10 cellular contexts compared by ENCODE assay signal in genomic region chr2:3462493-3463104, GRCh38. TPM values are rescaled to one million over a fixed set of nuclear protein-coding genes. Genes with fewer than 3 reads are reported as not detected.
DNase-seq lines count a peak whose midpoint lies in the region; ATAC-seq, FAIRE-seq and TF ChIP-seq lines count a peak whose summit lies in the region.
"Had no signal": no experiment of that assay in that cellular context is flagged by ENCODE, and none has a peak within 500 bp of the region (broad histone marks: within the 10 kb centered on the region; RNA-seq: fewer than 3 reads in every experiment).

No MANE protein-coding gene starts in this region.

- peak overlapping the region; percentile 95 for H3K4me2 ChIP-seq in BLaER1

- TF ChIP-seq CTCF in kidney (IDR thresholded peaks at IDR 0.05; ENCODE audit: borderline replicate concordance, extremely low read depth, insufficient read depth) (no peak), WERI-Rb-1 (IDR thresholded peaks at IDR 0.05; ENCODE audit: low read depth, low read length) (no peak), MCF 10A (IDR thresholded peaks at IDR 0.05; ENCODE audit: unreplicated experiment) (no peak), foreskin keratinocyte (conservative IDR thresholded peaks at IDR 0.05) (no peak)

- H3K4me3 Mint-ChIP-seq in MCF 10A (ENCODE audit: unreplicated experiment): no peak overlapping the region

- H3K27me3 ChIP-seq in BLaER1 (peaks cover 38% of the 10 kb centered on the region; the same call in 1 of the 2 replicates), WERI-Rb-1 (ENCODE audit: insufficient read depth, low read depth, severe bottlenecking) (no peaks in the 10 kb centered on the region), foreskin keratinocyte (no peaks in the 10 kb centered on the region)

- no peak for DNase-seq in HTR-8/SVneo (ENCODE audit: insufficient read length, low spot score)
- DNase-seq in kidney: no peak
- no peak for DNase-seq in WERI-Rb-1
- DNase-seq in MCF 10A (ENCODE audit: unreplicated experiment): no peak
- DNase-seq in foreskin keratinocyte: no peak
- DNase-seq in HK-2 (ENCODE audit: unreplicated experiment): no peak

- no peaks in the 10 kb centered on the region for H3K9me3 ChIP-seq in BLaER1
- no peaks in the 10 kb centered on the region for H3K9me3 ChIP-seq in kidney (ENCODE audit: control insufficient read depth in 1 of 2, low read length in 2 of 2)
- no peaks in the 10 kb centered on the region for H3K9me3 ChIP-seq in WERI-Rb-1 (ENCODE audit: severe bottlenecking)

- H3K4me1 Mint-ChIP-seq in MCF 10A (ENCODE audit: insufficient read depth, unreplicated experiment): peaks cover 14% of the 10 kb centered on the region

- H3K4me1 ChIP-seq in BLaER1: peaks cover 71% of the 10 kb centered on the region
- peaks cover 0 to 9% of the 10 kb centered on the region in 2 donors for H3K4me1 ChIP-seq in kidney (ENCODE audit: control insufficient read depth in 1 of 2, insufficient read depth in 1 of 2, low read depth in 1 of 2, low read length in 2 of 2)
- H3K4me1 ChIP-seq in foreskin keratinocyte: no peaks in the 10 kb centered on the region

- H3K36me3 ChIP-seq in BLaER1: peaks cover 50% of the 10 kb centered on the region
- H3K36me3 ChIP-seq in kidney (ENCODE audit: control insufficient read depth in 1 of 2, insufficient read depth in 2 of 2, low read length in 2 of 2): peaks cover 15 to 47% of the 10 kb centered on the region in 2 donors
- H3K36me3 ChIP-seq in WERI-Rb-1: peaks cover 11% of the 10 kb centered on the region

- intact Hi-C loops in kidney (cut with DNase I): no loop called here
- intact Hi-C loops in MCF 10A (cut with micrococcal nuclease): loop anchor here (1.0 kb wide), 1 partner anchor 38 kb away; no protein-coding TSS in a partner anchor

- peaks cover 34% of the 10 kb centered on the region for H3K36me3 Mint-ChIP-seq in MCF 10A (ENCODE audit: insufficient read depth, unreplicated experiment)

- H3K4me3 ChIP-seq in BLaER1 (no peak overlapping the region), kidney (ENCODE audit: low read length in 2 of 2) (no peak overlapping the region), WERI-Rb-1 (ENCODE audit: low read depth, low read length) (no peak overlapping the region)

- peak; percentile 10 for ATAC-seq in GM18909 (IDR thresholded peaks at IDR 0.05; ENCODE audit: poor library complexity, unreplicated experiment)
- no peak for ATAC-seq in foreskin keratinocyte

- CTCF ChIA-PET in MCF 10A (lab: Yijun Ruan, JAX): interaction anchor here (0.6 to 4.0 kb wide), 23 partner anchors 9 to 878 kb away, joined by 3 to 45 read pairs (median 7); no protein-coding TSS in a partner anchor

- H3K27ac ChIP-seq in BLaER1: peak overlapping the region; percentile 73
- H3K27ac ChIP-seq in kidney (ENCODE audit: low read depth in 2 of 2, low read length in 2 of 2): peak overlapping the region; percentile 12 to 51
- no peak overlapping the region for H3K27ac ChIP-seq in WERI-Rb-1
- H3K27ac ChIP-seq in foreskin keratinocyte: no peak overlapping the region

- peak overlapping the region; percentile 54; the same call in 1 of the 2 replicates for H3K9ac ChIP-seq in BLaER1
- H3K9ac ChIP-seq in kidney (ENCODE audit: low read length in 2 of 2): no peak overlapping the region

- peak; percentile 23 for FAIRE-seq in HTR-8/SVneo (lab: Jason Lieb, UNC)
- FAIRE-seq in kidney (lab: Jason Lieb, UNC): no peak

- POLR2A ChIA-PET in MCF 10A (lab: Yijun Ruan, JAX): interaction anchor here (1.0 to 1.8 kb wide), 4 partner anchors 40 to 158 kb away, joined by 3 to 5 read pairs (median 4); partner anchors contain the start of genes EIPR1 and TRAPPC12

- no TSS peak for BruUV-seq in MCF 10A (replicated peaks; lab: Mats Ljungman, UMichigan)

- H3K27ac Mint-ChIP-seq in MCF 10A (ENCODE audit: low read depth, unreplicated experiment): no peak overlapping the region

- no peaks in the 10 kb centered on the region for H3K9me3 Mint-ChIP-seq in MCF 10A (ENCODE audit: unreplicated experiment)
- H3K9me3 Mint-ChIP-seq: activated naive CD4-positive, alpha-beta T cell treated with anti-CD3 and anti-CD28 coated beads, Interleukin-2, amount 50 U/mL, for 72 hours; naive thymus-derived CD8-positive, alpha-beta T cell had no signal

- H4K20me1 ChIP-seq in BLaER1: peaks cover 18% of the 10 kb centered on the region

- no peaks in the 10 kb centered on the region for H3K27me3 Mint-ChIP-seq in MCF 10A (ENCODE audit: insufficient read depth, unreplicated experiment)
- H3K27me3 Mint-ChIP-seq: naive thymus-derived CD8-positive, alpha-beta T cell had no signal

RNA-seq across cellular contexts. Expression of gene ADI1, which starts 56.7 kb away (rescaled TPM):
- total RNA-seq in kidney (74.0 TPM), MCF 10A (2022) (50.1 and 61.9 TPM in 2 replicates), foreskin keratinocyte (37.0 and 39.6 TPM in 2 replicates)
- polyA plus RNA-seq in kidney (ENCODE audit: insufficient read depth, low read depth, low replicate concordance) (236 TPM), foreskin keratinocyte (46.7 and 46.9 TPM in 2 replicates)

Comparison
In these comparisons a context has a peak if more than half of its experiments do, and no peak if none do; other contexts are left out.
1. H3K27ac ChIP-seq: peak in BLaER1 (single experiment) and kidney (2 of 2); none in WERI-Rb-1 (single experiment) and foreskin keratinocyte (single experiment).